In genomic region chr13:22024381-22024994, GRCh38 we compare ENCODE assay signal across 24 cellular contexts.
"Had no signal": no experiment of that assay in that cellular context is flagged by ENCODE, and none has a peak within 500 bp of the region (broad histone marks: within the 10 kb centered on the region; RNA-seq: fewer than 3 reads in every experiment).

No MANE protein-coding gene starts in this region.

- ATAC-seq: activated CD4-positive, CD25-positive, alpha-beta regulatory T cell treated with anti-CD3 and anti-CD28 coated beads, Interleukin-2, amount 50 U/mL, for 24 hours had no signal

- DNase-seq: activated CD4-positive, alpha-beta T cell treated with anti-CD3 and anti-CD28 coated beads, Interleukin-2, amount 50 U/mL, for 4 hours; activated CD8-positive, alpha-beta memory T cell treated with anti-CD3 and anti-CD28 coated beads for 24 hours; activated effector memory CD4-positive, alpha-beta T cell treated with anti-CD3 and anti-CD28 coated beads, Interleukin-2, amount 50 U/mL, for 16 hours; activated naive CD4-positive, alpha-beta T cell treated with anti-CD3 and anti-CD28 coated beads for 36 hours; aorta; caudate nucleus; colonic mucosa; KG1; MV-4-11; NCI-H1092 treated with DMSO at 0.1 percent for 48 hours; NCI-H1417 treated with DMSO at 0.1 percent for 48 hours; NCI-H1694; NCI-H2029; NCI-H446; NCI-H524; Peyer's patch; Right ventricle myocardium superior; SJCRH30; SK-N-SH had no signal

- H3K36me3 Mint-ChIP-seq: IgD-negative memory B cell had no signal

- H3K27ac Mint-ChIP-seq: activated naive CD4-positive, alpha-beta T cell treated with anti-CD3 and anti-CD28 coated beads for 36 hours; activated T-helper 1 cell treated with anti-CD3 and anti-CD28 coated beads, Interleukin-12 subunit alpha, Interleukin-12 subunit beta, Interleukin-2, Interleukin-4 antibody, amounts not matched to agents 30 ng/mL and 10 ng/mL and 1 ng/mL, durations not matched to agents 14 hours and 24 hours and 36 hours; IgD-negative memory B cell had no signal

- H3K4me3 Mint-ChIP-seq: activated naive CD4-positive, alpha-beta T cell treated with anti-CD3 and anti-CD28 coated beads for 36 hours; activated T-helper 1 cell treated with anti-CD3 and anti-CD28 coated beads, Interleukin-12 subunit alpha, Interleukin-12 subunit beta, Interleukin-2, Interleukin-4 antibody, amounts not matched to agents 30 ng/mL and 10 ng/mL and 1 ng/mL, durations not matched to agents 14 hours and 24 hours and 36 hours; IgD-negative memory B cell had no signal

- H3K4me1 Mint-ChIP-seq: IgD-negative memory B cell had no signal

- H3K4me3 ChIP-seq: breast epithelium, colonic mucosa, Peyer's patch, SJCRH30 had no signal

- H3K27ac ChIP-seq: breast epithelium, colonic mucosa, Peyer's patch, RWPE1, SJCRH30 had no signal

- H3K9me3 Mint-ChIP-seq: activated naive CD4-positive, alpha-beta T cell treated with anti-CD3 and anti-CD28 coated beads for 36 hours; activated T-helper 1 cell treated with anti-CD3 and anti-CD28 coated beads, Interleukin-12 subunit alpha, Interleukin-12 subunit beta, Interleukin-2, Interleukin-4 antibody, amounts not matched to agents 30 ng/mL and 10 ng/mL and 1 ng/mL, durations not matched to agents 14 hours and 24 hours and 36 hours; IgD-negative memory B cell had no signal
